12 cellular contexts compared by ENCODE assay signal in the genomic region with DNA sequence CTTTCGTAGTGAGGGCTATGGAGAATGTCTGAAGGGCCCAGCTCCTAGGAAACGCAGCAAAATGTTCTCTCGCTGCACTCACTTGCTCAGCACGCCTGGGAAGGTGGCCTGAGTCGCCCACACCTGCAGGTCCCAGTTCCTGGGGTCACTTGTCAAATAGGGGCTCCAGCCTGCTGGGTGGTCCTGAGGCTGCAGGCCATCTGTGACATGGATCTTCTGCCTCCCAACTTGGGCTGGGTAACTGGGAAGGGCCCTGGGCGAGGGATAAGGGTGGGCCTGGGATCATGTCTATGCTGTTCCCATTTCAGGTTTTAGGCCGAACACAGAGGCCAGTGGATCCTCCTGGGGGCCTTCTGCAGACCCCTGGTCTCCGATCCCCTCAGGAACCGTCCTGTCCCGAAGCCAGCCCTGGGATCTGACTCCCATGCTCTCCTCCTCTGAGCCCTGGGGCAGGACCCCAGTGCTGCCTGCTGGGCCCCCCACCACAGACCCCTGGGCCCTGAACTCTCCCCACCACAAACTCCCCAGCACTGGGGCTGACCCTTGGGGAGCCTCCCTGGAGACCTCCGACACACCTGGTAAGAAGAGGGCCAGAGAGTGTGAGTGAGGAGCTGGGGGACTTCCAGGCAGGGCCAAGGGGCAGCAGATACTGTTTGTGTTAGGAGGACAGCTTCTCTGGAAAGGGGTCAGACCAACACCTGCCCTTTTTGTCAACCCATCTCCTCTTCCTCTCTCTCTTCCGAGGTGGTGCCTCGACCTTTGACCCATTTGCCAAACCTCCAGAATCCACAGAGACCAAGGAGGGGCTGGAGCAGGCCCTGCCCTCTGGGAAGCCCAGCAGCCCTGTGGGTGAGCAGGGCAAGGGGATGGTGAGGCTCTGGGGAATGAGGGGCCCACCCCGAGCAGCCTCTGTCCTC. TPM values are rescaled to one million over a fixed set of nuclear protein-coding genes. Genes with fewer than 3 reads are reported as not detected.
DNase-seq lines count a peak whose midpoint lies in the region; ATAC-seq, FAIRE-seq and TF ChIP-seq lines count a peak whose summit lies in the region.
"Had no signal": no experiment of that assay in that cellular context is flagged by ENCODE, and none has a peak within 500 bp of the region (broad histone marks: within the 10 kb centered on the region; RNA-seq: fewer than 3 reads in every experiment).

No MANE protein-coding gene starts in this region.

- peak overlapping the region; percentile 51 for H3K4me3 ChIP-seq in A549
- no peak overlapping the region for H3K4me3 ChIP-seq in right atrium auricular region

- peak overlapping the region; percentile 97 for H3K4me2 ChIP-seq in A549

- CTCF ChIA-PET in A549 (lab: Yijun Ruan, JAX) = interaction anchor here (0.5 to 23.7 kb wide), 14 partner anchors 10 to 341 kb away, joined by 3 to 753 read pairs (median 12); a partner anchor contains a TSS

- H3K36me3 ChIP-seq in right atrium auricular region = no peaks in the 10 kb centered on the region
- H3K36me3 ChIP-seq: brain microvascular endothelial cell had no signal

- no peaks in the 10 kb centered on the region for H3K27me3 ChIP-seq in right atrium auricular region
- H3K27me3 ChIP-seq: brain microvascular endothelial cell had no signal

- peak in 1 of 2 experiments; percentile 14; a peak in 3 of 6 replicates for ATAC-seq in A549
- ATAC-seq in GM18520 (IDR thresholded peaks at IDR 0.05; ENCODE audit: unreplicated experiment) = no peak

- H3K9me3 ChIP-seq in A549 = no peaks in the 10 kb centered on the region
- no peaks in the 10 kb centered on the region for H3K9me3 ChIP-seq in right atrium auricular region

- TF ChIP-seq CTCF in A549 (IDR thresholded peaks at IDR 0.05) = no peak
- TF ChIP-seq CTCF in brain (conservative IDR thresholded peaks at IDR 0.05) = no peak
- TF ChIP-seq CTCF in nephron (IDR thresholded peaks at IDR 0.05; ENCODE audit: unreplicated experiment in 3 of 3) = no peak
- TF ChIP-seq CTCF in right atrium auricular region (IDR thresholded peaks at IDR 0.05) = no peak

- POLR2A ChIA-PET in A549 (lab: Yijun Ruan, JAX) = interaction anchor here (2.5 to 2.6 kb wide), 2 partner anchors 98 to 325 kb away, joined by 17 to 24 read pairs; a partner anchor contains a TSS

- H3K4me3 Mint-ChIP-seq in IgD-negative memory B cell (peak overlapping the region in 3 of 4 donors; percentile 17 to 86 (median 81)), brain (peak overlapping the region in 3 of 5 experiments; percentile 12 to 92 (median 84)), nephron (peak overlapping the region; percentile 19 to 82 (median 41))

- DNase-seq in A549 (ENCODE audit: low read depth in 1 of 2, low spot score in 1 of 2) (no peak), NCI-H2171 treated with DMSO at 0.1 percent for 48 hours (lab: John Stamatoyannopoulos, UW) (no peak), right atrium auricular region (ENCODE audit: low spot score) (no peak)
- no peak for DNase-seq in activated CD4-positive, alpha-beta T cell treated with anti-CD3 and anti-CD28 coated beads, Interleukin-2, amount 50 U/mL, for 48 hours
- DNase-seq: AML-193, brain microvascular endothelial cell, NCI-H1105 treated with DMSO at 0.1 percent for 48 hours had no signal

- H3K36me3 Mint-ChIP-seq in IgD-negative memory B cell (no peaks in the 10 kb centered on the region), brain (no peaks in the 10 kb centered on the region), nephron (ENCODE audit: low read depth) (no peaks in the 10 kb centered on the region)

- no peak for TF ChIP-seq RAD21 in A549 (conservative IDR thresholded peaks at IDR 0.05 in 1 of 2, IDR thresholded peaks at IDR 0.05 in 1 of 2)

- TF ChIP-seq EP300 in A549 (IDR thresholded peaks at IDR 0.05) = no peak

- H3K9me3 Mint-ChIP-seq in IgD-negative memory B cell (peaks cover 0 to 1% (median 0%) of the 10 kb centered on the region in 3 donors), brain (peaks cover 0 to 3% (median 0%) of the 10 kb centered on the region in 5 experiments), nephron (no peaks in the 10 kb centered on the region)

- H3K27ac Mint-ChIP-seq in IgD-negative memory B cell (no peak overlapping the region), brain (peak overlapping the region in 2 of 5 experiments; percentile 75 to 80), nephron (peak overlapping the region in 1 of 3 experiments; percentile 51)

- H3K4me1 Mint-ChIP-seq in IgD-negative memory B cell (peaks cover 5 to 18% (median 7%) of the 10 kb centered on the region in 3 donors), brain (peaks cover 42% of the 10 kb centered on the region), nephron (peaks cover 33% of the 10 kb centered on the region)

- H3K27ac ChIP-seq in A549 (peak overlapping the region; percentile 85 to 90), right atrium auricular region (peak overlapping the region in 1 of 2 donors; percentile 77)
- H3K27ac ChIP-seq: brain microvascular endothelial cell had no signal

- no peak for FAIRE-seq in A549 (lab: Jason Lieb, UNC)

- H3K27me3 Mint-ChIP-seq in IgD-negative memory B cell (peaks cover 8% of the 10 kb centered on the region), brain (peaks cover 17% of the 10 kb centered on the region), nephron (ENCODE audit: low read depth) (peaks cover 15% of the 10 kb centered on the region)

- peaks cover 41% of the 10 kb centered on the region for H3K4me1 ChIP-seq in A549
- peaks cover 0 to 19% of the 10 kb centered on the region in 2 donors for H3K4me1 ChIP-seq in right atrium auricular region

- no peak; the same call in 1 of the 2 replicates for TF ChIP-seq POLR2A in A549 (IDR thresholded peaks at IDR 0.05; ENCODE audit: low read length)

- WGBS in A549 (ENCODE audit: missing lambda C conversion rate) = 83% methylated on average over 12 of the region's 14 CpGs

TF ChIP-seq in A549, 52 proteins besides CTCF, POLR2A, EP300 and RAD21:
- TF ChIP-seq RARB (CRISPR knock-in tag; IDR thresholded peaks at IDR 0.05) (no peak), MAFK (IDR thresholded peaks at IDR 0.05; ENCODE audit: partially characterized antibody) (no peak), HDAC2 (IDR thresholded peaks at IDR 0.05) (no peak), SREBF2 (IDR thresholded peaks at IDR 0.05) (no peak), NPAS2 (CRISPR knock-in tag; IDR thresholded peaks at IDR 0.05; ENCODE audit: borderline replicate concordance) (no peak), JUNB (IDR thresholded peaks at IDR 0.05) (no peak)
- TF ChIP-seq, protein P1, sequence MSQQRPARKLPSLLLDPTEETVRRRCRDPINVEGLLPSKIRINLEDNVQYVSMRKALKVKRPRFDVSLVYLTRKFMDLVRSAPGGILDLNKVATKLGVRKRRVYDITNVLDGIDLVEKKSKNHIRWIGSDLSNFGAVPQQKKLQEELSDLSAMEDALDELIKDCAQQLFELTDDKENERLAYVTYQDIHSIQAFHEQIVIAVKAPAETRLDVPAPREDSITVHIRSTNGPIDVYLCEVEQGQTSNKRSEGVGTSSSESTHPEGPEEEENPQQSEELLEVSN (IDR thresholded peaks at IDR 0.05; ENCODE audit: borderline replicate concordance, low read depth) = no peak
- TF ChIP-seq, protein P2, sequence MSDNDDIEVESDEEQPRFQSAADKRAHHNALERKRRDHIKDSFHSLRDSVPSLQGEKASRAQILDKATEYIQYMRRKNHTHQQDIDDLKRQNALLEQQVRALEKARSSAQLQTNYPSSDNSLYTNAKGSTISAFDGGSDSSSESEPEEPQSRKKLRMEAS (IDR thresholded peaks at IDR 0.05) = no peak

RNA-seq across cellular contexts. Expression of a gene that starts 6.2 kb away (rescaled TPM):
- polyA plus RNA-seq in A549 (2011; rRNA removed) (34.4 and 48.5 TPM in 2 replicates), A549 (2017; fragmentation: RNase III; extraction: RNeasy Plus Mini Kit Qiagen cat#74134 plus additional on column Dnase treatment) (96.1 to 123 TPM (median 110 TPM) in 3 replicates), IgD-negative memory B cell (12.8 TPM), brain (ENCODE audit: insufficient read depth, low read depth, low replicate concordance) (22.1 TPM)
- 69.5 and 89.6 TPM in 2 replicates for polyA plus RNA-seq in A549 (2012; cell fraction: cytosol; rRNA removed)
- polyA plus RNA-seq in A549 (2012; cell fraction: nucleus; rRNA removed) = 497 and 626 TPM in 2 replicates
- polyA minus RNA-seq in A549 (2011; rRNA and poly(A)+ RNA removed) = 54.1 and 55.2 TPM in 2 replicates
- 10 to 100 TPM; 42.8 to 59.3 TPM for total RNA-seq in right atrium auricular region

RNA-seq across cellular contexts. Expression of a gene that starts 8.2 kb away (rescaled TPM):
- polyA plus RNA-seq in A549 (2011; rRNA removed) (0.09 and 0.13 TPM in 2 replicates), A549 (2017; fragmentation: RNase III; extraction: RNeasy Plus Mini Kit Qiagen cat#74134 plus additional on column Dnase treatment) (0.18 to 0.26 TPM (median 0.20 TPM) in 3 replicates), IgD-negative memory B cell (not detected), brain (ENCODE audit: insufficient read depth, low read depth, low replicate concordance) (2.1 TPM)
- polyA plus RNA-seq in A549 (2012; cell fraction: cytosol; rRNA removed) = 0.15 and 0.39 TPM in 2 replicates
- 0.22 and 0.67 TPM in 2 replicates for polyA plus RNA-seq in A549 (2012; cell fraction: nucleus; rRNA removed)
- 0.12 and 0.78 TPM in 2 replicates for polyA minus RNA-seq in A549 (2011; rRNA and poly(A)+ RNA removed)
- 10 to 100 TPM in 1 of 2 donors, 1 to 10 TPM in 1; 4.5 to 13.3 TPM for total RNA-seq in right atrium auricular region

RNA-seq across cellular contexts. Expression of a gene that starts 19.8 kb away (rescaled TPM):
- polyA plus RNA-seq in A549 (2011; rRNA removed) (4.0 and 4.9 TPM in 2 replicates), A549 (2017; fragmentation: RNase III; extraction: RNeasy Plus Mini Kit Qiagen cat#74134 plus additional on column Dnase treatment) (7.5 to 9.0 TPM (median 8.9 TPM) in 3 replicates), IgD-negative memory B cell (not detected), brain (ENCODE audit: insufficient read depth, low read depth, low replicate concordance) (2.0 TPM)
- polyA plus RNA-seq in A549 (2012; cell fraction: cytosol; rRNA removed) = 11.2 and 17.6 TPM in 2 replicates
- 33.3 and 39.5 TPM in 2 replicates for polyA plus RNA-seq in A549 (2012; cell fraction: nucleus; rRNA removed)
- polyA minus RNA-seq in A549 (2011; rRNA and poly(A)+ RNA removed) = 2.9 and 6.9 TPM in 2 replicates
- total RNA-seq in right atrium auricular region = 1 to 10 TPM; 4.3 to 6.2 TPM

RNA-seq across cellular contexts. Expression of a gene that starts 32.5 kb away (rescaled TPM):
- 2.5 and 4.1 TPM in 2 replicates for polyA plus RNA-seq in A549 (2011; rRNA removed)
- 0.59 and 0.89 TPM in 2 replicates for polyA plus RNA-seq in A549 (2012; cell fraction: cytosol; rRNA removed)
- 3.0 and 3.7 TPM in 2 replicates for polyA plus RNA-seq in A549 (2012; cell fraction: nucleus; rRNA removed)
- 0.93 to 2.1 TPM (median 1.2 TPM) in 3 replicates for polyA plus RNA-seq in A549 (2017; fragmentation: RNase III; extraction: RNeasy Plus Mini Kit Qiagen cat#74134 plus additional on column Dnase treatment)
- polyA minus RNA-seq in A549 (2011; rRNA and poly(A)+ RNA removed) = 3.2 and 3.9 TPM in 2 replicates
- 1.3 TPM for polyA plus RNA-seq in IgD-negative memory B cell
- 0.61 TPM for polyA plus RNA-seq in brain (ENCODE audit: insufficient read depth, low read depth, low replicate concordance)
- under 1 TPM; 0.16 to 0.19 TPM for total RNA-seq in right atrium auricular region
- total RNA-seq: left lobe of liver had no signal
